Comparison of ENCODE assay signal across 18 cellular contexts in genomic region chr3:123424321-123424998, GRCh38. TPM values are rescaled to one million over a fixed set of nuclear protein-coding genes. Genes with fewer than 3 reads are reported as not detected.
DNase-seq lines count a peak whose midpoint lies in the region; ATAC-seq and TF ChIP-seq lines count a peak whose summit lies in the region.
"Had no signal": no experiment of that assay in that cellular context is flagged by ENCODE, and none has a peak within 500 bp of the region (broad histone marks: within the 10 kb centered on the region; RNA-seq: fewer than 3 reads in every experiment).

No MANE protein-coding gene starts in this region.

- intact Hi-C loops in body of pancreas (cut with DNase I) (no loop called here), Right ventricle myocardium superior (cut with DNase I) (no loop called here), prostate gland (cut with DNase I) (no loop called here), vagina (cut with DNase I) (no loop called here)

- H3K27me3 ChIP-seq in body of pancreas: no peaks in the 10 kb centered on the region
- no peaks in the 10 kb centered on the region for H3K27me3 ChIP-seq in prostate gland (replicated peaks; ENCODE audit: insufficient read depth)
- H3K27me3 ChIP-seq in vagina: no peaks in the 10 kb centered on the region

- 20 to 28% methylated on average over 10 to 12 of the region's 13 CpGs for WGBS in body of pancreas, 2 donors
- WGBS in prostate gland: 48% methylated on average over 13 of the region's 13 CpGs

- H3K4me1 ChIP-seq in body of pancreas (peaks cover 78% of the 10 kb centered on the region), prostate gland (replicated peaks) (no peaks in the 10 kb centered on the region), vagina (peaks cover 20% of the 10 kb centered on the region)
- H3K4me1 ChIP-seq: HAP-1 had no signal

- no peaks in the 10 kb centered on the region for H3K36me3 ChIP-seq in body of pancreas (replicated peaks in 1 of 2; ENCODE audit: insufficient read depth in 1 of 2, low read depth in 2 of 2)
- no peaks in the 10 kb centered on the region for H3K36me3 ChIP-seq in prostate gland
- no peaks in the 10 kb centered on the region for H3K36me3 ChIP-seq in vagina
- H3K36me3 ChIP-seq: HAP-1 had no signal

- no peaks in the 10 kb centered on the region for H3K9me3 ChIP-seq in body of pancreas
- H3K9me3 ChIP-seq in prostate gland: no peaks in the 10 kb centered on the region
- no peaks in the 10 kb centered on the region for H3K9me3 ChIP-seq in vagina
- H3K9me3 ChIP-seq: HAP-1 had no signal

- no peak overlapping the region for H3K4me3 ChIP-seq in body of pancreas
- H3K4me3 ChIP-seq in prostate gland: no peak overlapping the region
- H3K4me3 ChIP-seq in vagina: no peak overlapping the region
- H3K4me3 ChIP-seq: HAP-1 had no signal

- peak in 2 of 3 donors; percentile 30 to 35 for TF ChIP-seq POLR2A in body of pancreas (IDR thresholded peaks at IDR 0.05)
- no peak for TF ChIP-seq POLR2A in prostate gland (IDR thresholded peaks at IDR 0.05)
- TF ChIP-seq POLR2A in vagina (IDR thresholded peaks at IDR 0.05): no peak

- H3K27ac ChIP-seq in body of pancreas: peak overlapping the region; percentile 60 to 86 (median 81)
- peak overlapping the region; percentile 10 to 13 for H3K27ac ChIP-seq in prostate gland
- peak overlapping the region; percentile 12 for H3K27ac ChIP-seq in vagina

- DNase-seq in body of pancreas (peak; percentile 68 to 79 (median 72)), Right ventricle myocardium superior (peak; percentile 73), prostate gland (ENCODE audit: low spot score) (no peak), vagina (ENCODE audit: extremely low spot score in 2 of 2) (no peak), occipital lobe (lab: John Stamatoyannopoulos, UW) (no peak)
- DNase-seq: activated CD8-positive, alpha-beta T cell treated with anti-CD3 and anti-CD28 coated beads for 36 hours; activated naive CD4-positive, alpha-beta T cell treated with anti-CD3 and anti-CD28 coated beads, Interleukin-2, amount 10 ng/mL, durations not matched to agents 7 days and 5 days; activated T-cell treated with anti-CD3 and anti-CD28 coated beads, Interleukin-2, amount 50 U/mL, for 24 hours; AML-193; KG1; mammary epithelial cell; naive thymus-derived CD4-positive, alpha-beta T cell; SIG-M5; stimulated activated CD4-positive, alpha-beta T cell treated with anti-CD3 and anti-CD28 coated beads, Interleukin-12 subunit alpha, Interleukin-12 subunit beta, amount 100 ng/mL, for 4 hours had no signal

- TF ChIP-seq CTCF in body of pancreas (IDR thresholded peaks at IDR 0.05): no peak
- TF ChIP-seq CTCF in prostate gland (IDR thresholded peaks at IDR 0.05): no peak
- TF ChIP-seq CTCF in vagina (IDR thresholded peaks at IDR 0.05): no peak

- ATAC-seq in body of pancreas (peak; percentile 81), Right ventricle myocardium superior (ENCODE audit: poor library complexity) (peak; percentile 40), GM18520 (IDR thresholded peaks at IDR 0.05; ENCODE audit: unreplicated experiment) (no peak), HG02678 (IDR thresholded peaks at IDR 0.05; ENCODE audit: unreplicated experiment) (no peak)
- ATAC-seq: activated CD8-positive, alpha-beta T cell treated with anti-CD3 and anti-CD28 coated beads for 36 hours; naive thymus-derived CD4-positive, alpha-beta T cell had no signal

RNA-seq across cellular contexts. Expression of gene ADCY5, which starts 24.4 kb away (rescaled TPM):
- total RNA-seq in body of pancreas (10 to 100 TPM; 10.6 to 18.8 TPM), Right ventricle myocardium superior (225 TPM), prostate gland (10 to 100 TPM; 12.9 to 69.6 TPM), vagina (16.7 TPM), occipital lobe (30.7 TPM)
- total RNA-seq: activated CD8-positive, alpha-beta T cell treated with anti-CD3 and anti-CD28 coated beads for 36 hours; naive thymus-derived CD4-positive, alpha-beta T cell; T-helper 1 cell treated with Interleukin-12 subunit alpha and Interleukin-12 subunit beta and Interleukin-4 antibody, amounts not matched to agents 30 ng/mL and 1 ng/mL, for 36 hours had no signal

Comparison
In these comparisons a context has a peak if more than half of its experiments do, and no peak if none do; other contexts are left out.
1. ATAC-seq: peak in body of pancreas (single experiment) and Right ventricle myocardium superior (single experiment); none in GM18520 (single experiment) and HG02678 (single experiment).
2. DNase-seq: peak in body of pancreas (4 of 4) and Right ventricle myocardium superior (single experiment); none in prostate gland (single experiment), vagina (0 of 2) and occipital lobe (single experiment).
3. H3K27ac ChIP-seq: peak in every context shown above with its lines; median percentile 81 in body of pancreas; 12 in vagina; 12 in prostate gland.
4. POLR2A ChIP-seq: peak in body of pancreas (2 of 3); none in prostate gland (single experiment) and vagina (0 of 2).